Comparison of ENCODE assay signal across 9 cellular contexts in genomic region chr10:50275650-50276235, GRCh38. TPM values are rescaled to one million over a fixed set of nuclear protein-coding genes. Genes with fewer than 3 reads are reported as not detected.
DNase-seq lines count a peak whose midpoint lies in the region; ATAC-seq and TF ChIP-seq lines count a peak whose summit lies in the region.
"Had no signal": no experiment of that assay in that cellular context is flagged by ENCODE, and none has a peak within 500 bp of the region (broad histone marks: within the 10 kb centered on the region; RNA-seq: fewer than 3 reads in every experiment).

No MANE protein-coding gene starts in this region.

- peak; percentile 72 for ATAC-seq in GM21423 (IDR thresholded peaks at IDR 0.05; ENCODE audit: unreplicated experiment)
- ATAC-seq in heart right ventricle = peak in 2 of 8 donors; percentile 45 to 61
- ATAC-seq in HG03045 (IDR thresholded peaks at IDR 0.05; ENCODE audit: unreplicated experiment) = no peak

- H3K27ac ChIP-seq in DOHH2 (ENCODE audit: low read depth, low read length) (no peak overlapping the region), heart right ventricle (no peak overlapping the region)
- H3K27ac ChIP-seq: SK-N-MC had no signal

- H3K36me3 ChIP-seq in DOHH2 (ENCODE audit: control insufficient read depth, low read length) = no peaks in the 10 kb centered on the region
- H3K36me3 ChIP-seq in MG63 = no peaks in the 10 kb centered on the region
- H3K36me3 ChIP-seq in heart right ventricle = no peaks in the 10 kb centered on the region

- no peaks in the 10 kb centered on the region for H3K9me2 ChIP-seq in DOHH2 (replicated peaks; ENCODE audit: control insufficient read depth, low read length)

- no peaks in the 10 kb centered on the region for H3K79me2 ChIP-seq in DOHH2 (ENCODE audit: control insufficient read depth, low read length)

- H3K9me3 ChIP-seq in DOHH2 (ENCODE audit: control insufficient read depth, insufficient read depth, low read length) (no peaks in the 10 kb centered on the region), MG63 (no peaks in the 10 kb centered on the region), heart right ventricle (no peaks in the 10 kb centered on the region)

- no peak overlapping the region for H3K4me3 ChIP-seq in DOHH2 (ENCODE audit: low read length)
- H3K4me3 ChIP-seq in MG63 = no peak overlapping the region
- H3K4me3 ChIP-seq in heart right ventricle = no peak overlapping the region
- H3K4me3 ChIP-seq: SK-N-MC had no signal

- no peaks in the 10 kb centered on the region for H3K4me1 ChIP-seq in DOHH2 (ENCODE audit: control insufficient read depth, low read length)
- H3K4me1 ChIP-seq in heart right ventricle = no peaks in the 10 kb centered on the region

- H3F3A ChIP-seq in DOHH2 (ENCODE audit: control insufficient read depth, insufficient read depth) = no peaks in the 10 kb centered on the region

- no peak overlapping the region for H3K4me2 ChIP-seq in DOHH2 (ENCODE audit: low read length)

- no peaks in the 10 kb centered on the region for H4K20me1 ChIP-seq in DOHH2 (ENCODE audit: control insufficient read depth, insufficient read depth, low read depth, low read length)

- 54 to 60% methylated on average over 3 of the region's 3 CpGs for WGBS in heart right ventricle, 2 donors

- intact Hi-C loops in heart right ventricle (cut with DNase I) = no loop called here

- peak; percentile 11 for DNase-seq in MG63
- peak; percentile 13 for DNase-seq in activated T-cell treated with anti-CD3 and anti-CD28 coated beads for 48 hours (ENCODE audit: low read depth)
- DNase-seq in heart right ventricle = peak; percentile 18 to 29
- peak; percentile 3 to 14 for DNase-seq in stimulated activated CD4-positive, alpha-beta T cell treated with anti-CD3 and anti-CD28 coated beads, Interleukin-1b, Interleukin-23, amount 100 ng/mL, for 4 hours (ENCODE audit: low read depth in 2 of 2)
- DNase-seq in NCI-H2196 (lab: John Stamatoyannopoulos, UW; ENCODE audit: unreplicated experiment) = no peak

- peaks cover 20% of the 10 kb centered on the region for H3K27me3 ChIP-seq in DOHH2 (ENCODE audit: control insufficient read depth, low read length)
- no peaks in the 10 kb centered on the region for H3K27me3 ChIP-seq in MG63
- peaks cover 0 to 23% (median 3%) of the 10 kb centered on the region in 7 donors for H3K27me3 ChIP-seq in heart right ventricle

- TF ChIP-seq CTCF in DOHH2 (IDR thresholded peaks at IDR 0.05; ENCODE audit: low read depth, low read length, poor library complexity, severe bottlenecking) (peak; percentile 69), heart right ventricle (IDR thresholded peaks at IDR 0.05) (peak in 8 of 9 donors; percentile 12 to 70 (median 58))

RNA-seq across cellular contexts. Expression of gene ASAH2, which starts 24.4 kb away (rescaled TPM):
- 0.22 and 0.76 TPM in 2 replicates for total RNA-seq in MG63 (2014; rRNA removed; shearing (Covaris generic); ENCODE audit: low replicate concordance)
- total RNA-seq in heart right ventricle = 1 to 10 TPM; 1.1 to 5.3 (median 2.0) TPM
- under 1 TPM; 0.15 to 0.39 TPM for polyA plus RNA-seq in heart right ventricle
